Comparison of ENCODE assay signal across 16 cellular contexts in the genomic region with DNA sequence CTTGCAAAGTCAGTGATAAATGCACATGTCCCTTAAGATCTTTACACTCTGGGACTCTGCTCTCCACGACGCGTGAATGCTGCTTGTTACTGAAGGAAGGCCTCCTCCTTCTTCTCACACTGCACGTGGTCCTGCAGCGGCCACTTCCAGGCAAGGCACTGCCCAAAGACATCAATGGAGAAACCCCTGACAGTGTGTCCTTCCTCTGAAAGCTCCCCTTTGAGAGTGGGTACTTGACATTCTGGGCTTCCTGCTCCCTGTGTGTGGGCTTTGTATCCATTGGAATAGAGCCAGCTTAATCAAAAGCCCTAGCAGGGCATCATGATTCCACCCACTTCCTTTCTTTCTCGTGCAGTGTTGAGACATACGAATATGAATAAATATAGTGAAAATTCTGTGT.
DNase-seq lines count a peak whose midpoint lies in the region; ATAC-seq and TF ChIP-seq lines count a peak whose summit lies in the region.
"Had no signal": no experiment of that assay in that cellular context is flagged by ENCODE, and none has a peak within 500 bp of the region (broad histone marks: within the 10 kb centered on the region; RNA-seq: fewer than 3 reads in every experiment).

No MANE protein-coding gene starts in this region.

- TF ChIP-seq CTCF in DND-41 (IDR thresholded peaks at IDR 0.05; ENCODE audit: borderline replicate concordance, extremely low read depth, low read length, poor library complexity, severe bottlenecking) (no peak), neural crest cell (conservative IDR thresholded peaks at IDR 0.05) (no peak)

- H3K27ac Mint-ChIP-seq in neural crest cell (ENCODE audit: unreplicated experiment) = no peak overlapping the region
- no peak overlapping the region for H3K27ac Mint-ChIP-seq in activated CD4-positive, alpha-beta memory T cell treated with anti-CD3 and anti-CD28 coated beads, Interleukin-2, amount 10 ng/mL, durations not matched to agents 7 days and 5 days
- H3K27ac Mint-ChIP-seq: activated naive CD8-positive, alpha-beta T cell; CD4-positive, CD25-positive, alpha-beta regulatory T cell had no signal

- H3K4me3 Mint-ChIP-seq in neural crest cell = no peak overlapping the region
- no peak overlapping the region for H3K4me3 Mint-ChIP-seq in activated CD4-positive, alpha-beta memory T cell treated with anti-CD3 and anti-CD28 coated beads, Interleukin-2, amount 10 ng/mL, durations not matched to agents 7 days and 5 days
- H3K4me3 Mint-ChIP-seq: activated naive CD8-positive, alpha-beta T cell; CD4-positive, CD25-positive, alpha-beta regulatory T cell; naive thymus-derived CD8-positive, alpha-beta T cell had no signal

- no peaks in the 10 kb centered on the region for H3K36me3 Mint-ChIP-seq in neural crest cell (ENCODE audit: low read depth)
- no peaks in the 10 kb centered on the region for H3K36me3 Mint-ChIP-seq in activated CD4-positive, alpha-beta memory T cell treated with anti-CD3 and anti-CD28 coated beads, Interleukin-2, amount 10 ng/mL, durations not matched to agents 7 days and 5 days (ENCODE audit: low read depth)
- H3K36me3 Mint-ChIP-seq: CD4-positive, CD25-positive, alpha-beta regulatory T cell; naive thymus-derived CD8-positive, alpha-beta T cell had no signal

- no peaks in the 10 kb centered on the region for H3K79me2 ChIP-seq in DND-41 (ENCODE audit: insufficient read depth, low read length)
- H3K79me2 ChIP-seq: hepatocyte had no signal

- H3K9ac ChIP-seq in DND-41 (ENCODE audit: low read depth, low read length) = peak overlapping the region; percentile 48

- H3K9me3 Mint-ChIP-seq in neural crest cell = no peaks in the 10 kb centered on the region
- H3K9me3 Mint-ChIP-seq in activated CD4-positive, alpha-beta memory T cell treated with anti-CD3 and anti-CD28 coated beads, Interleukin-2, amount 10 ng/mL, durations not matched to agents 7 days and 5 days = no peaks in the 10 kb centered on the region
- H3K9me3 Mint-ChIP-seq: CD4-positive, CD25-positive, alpha-beta regulatory T cell; naive thymus-derived CD8-positive, alpha-beta T cell had no signal

- no peaks in the 10 kb centered on the region for H3K9me3 ChIP-seq in DND-41 (ENCODE audit: insufficient read depth, low read length, severe bottlenecking)
- H3K9me3 ChIP-seq: sigmoid colon had no signal

- peak overlapping the region; percentile 62 for H2AFZ ChIP-seq in DND-41 (ENCODE audit: low read depth, low read length)
- H2AFZ ChIP-seq: hepatocyte had no signal

- H3K4me1 Mint-ChIP-seq in neural crest cell = peaks cover 23% of the 10 kb centered on the region
- peaks cover 43% of the 10 kb centered on the region for H3K4me1 Mint-ChIP-seq in activated CD4-positive, alpha-beta memory T cell treated with anti-CD3 and anti-CD28 coated beads, Interleukin-2, amount 10 ng/mL, durations not matched to agents 7 days and 5 days

- POLR2A ChIA-PET in activated CD4-positive, alpha-beta memory T cell treated with anti-CD3 and anti-CD28 coated beads, Interleukin-2, amount 10 ng/mL, durations not matched to agents 7 days and 5 days (lab: Charles Lee) = interaction anchor here (1.9 kb wide), 1 partner anchor 69 kb away, joined by 4 read pairs; the partner anchor contains the start of gene STK17A

- DNase-seq in DND-41 (peak; percentile 69), NCI-H1105 (lab: John Stamatoyannopoulos, UW) (peak; percentile 60), amygdala (lab: John Stamatoyannopoulos, UW) (peak in 34 of 56 donors; percentile 1 to 64 (median 20)), neural crest cell (ENCODE audit: low read depth, low spot score) (peak; percentile 2), NCI-H1048 (lab: John Stamatoyannopoulos, UW) (no peak)
- DNase-seq in activated CD4-positive, alpha-beta memory T cell treated with anti-CD3 and anti-CD28 coated beads, Interleukin-2, amount 10 ng/mL, durations not matched to agents 7 days and 5 days = no peak
- DNase-seq in stimulated activated CD4-positive, alpha-beta T cell treated with anti-CD3 and anti-CD28 coated beads, Interleukin-1b, Interleukin-23, amount 100 ng/mL, for 48 hours = no peak
- DNase-seq: CD4-positive, CD25-positive, alpha-beta regulatory T cell; GDM1; naive thymus-derived CD8-positive, alpha-beta T cell; NCI-H1694; sigmoid colon had no signal

- H3K27me3 ChIP-seq in DND-41 (ENCODE audit: insufficient read depth, low read length, poor library complexity) = no peaks in the 10 kb centered on the region
- H3K27me3 ChIP-seq: hepatocyte, sigmoid colon had no signal

- H3K4me3 ChIP-seq in DND-41 (ENCODE audit: low read depth in 1 of 2, low read length in 2 of 2) = peak overlapping the region in 1 of 2 experiments; percentile 14; a peak in 1 of 4 replicates
- H3K4me3 ChIP-seq: hepatocyte, sigmoid colon had no signal

- no peaks in the 10 kb centered on the region for H3K36me3 ChIP-seq in DND-41 (ENCODE audit: insufficient read depth, low read length)
- H3K36me3 ChIP-seq: sigmoid colon had no signal

- peaks cover 100% of the 10 kb centered on the region for H3K4me1 ChIP-seq in DND-41 (ENCODE audit: insufficient read depth, low read length)
- H3K4me1 ChIP-seq: sigmoid colon had no signal

- peaks cover 5% of the 10 kb centered on the region for H3K27me3 Mint-ChIP-seq in neural crest cell (ENCODE audit: low read depth)
- H3K27me3 Mint-ChIP-seq in activated CD4-positive, alpha-beta memory T cell treated with anti-CD3 and anti-CD28 coated beads, Interleukin-2, amount 10 ng/mL, durations not matched to agents 7 days and 5 days = peaks cover 17% of the 10 kb centered on the region
- H3K27me3 Mint-ChIP-seq: CD4-positive, CD25-positive, alpha-beta regulatory T cell had no signal

- ATAC-seq in DND-41 (ENCODE audit: insufficient read depth, low read depth) (peak; percentile 46), HG02885 (IDR thresholded peaks at IDR 0.05; ENCODE audit: poor library complexity, unreplicated experiment) (no peak)
- ATAC-seq: esophagus mucosa; naive thymus-derived CD8-positive, alpha-beta T cell had no signal

- CTCF ChIA-PET in activated CD4-positive, alpha-beta memory T cell treated with anti-CD3 and anti-CD28 coated beads, Interleukin-2, amount 10 ng/mL, durations not matched to agents 7 days and 5 days (lab: Charles Lee) = interaction anchor here (1.1 to 1.2 kb wide), 3 partner anchors 59 to 325 kb away, joined by 3 to 4 read pairs (median 4); partner anchors contain the start of gene STK17A

- H3K4me2 ChIP-seq in DND-41 (ENCODE audit: insufficient read depth, low read length) = peak overlapping the region; percentile 44
- H3K4me2 ChIP-seq: hepatocyte had no signal

- H3K27ac ChIP-seq in DND-41 (ENCODE audit: low read length) = peak overlapping the region; percentile 92
- H3K27ac ChIP-seq: hepatocyte, sigmoid colon had no signal

- no peaks in the 10 kb centered on the region for H4K20me1 ChIP-seq in DND-41 (ENCODE audit: insufficient read depth, low read length)

Comparison
In these comparisons a context has a peak if more than half of its experiments do, and no peak if none do; other contexts are left out.
1. DNase-seq: peak in DND-41 (single experiment), NCI-H1105 (single experiment), amygdala (34 of 56) and neural crest cell (single experiment); none in activated CD4-positive, alpha-beta memory T cell treated with anti-CD3 and anti-CD28 coated beads, Interleukin-2, amount 10 ng/mL, durations not matched to agents 7 days and 5 days (single experiment), NCI-H1048 (single experiment) and stimulated activated CD4-positive, alpha-beta T cell treated with anti-CD3 and anti-CD28 coated beads, Interleukin-1b, Interleukin-23, amount 100 ng/mL, for 48 hours (single experiment).